In genomic region chr5:112720576-112720975, GRCh38 we compare ENCODE assay signal across 24 cellular contexts.
"Had no signal": no experiment of that assay in that cellular context is flagged by ENCODE, and none has a peak within 500 bp of the region (broad histone marks: within the 10 kb centered on the region; RNA-seq: fewer than 3 reads in every experiment).

No MANE protein-coding gene starts in this region.

- H3K4me3 ChIP-seq: body of pancreas, hepatocyte, left ventricle myocardium inferior, vagina had no signal

- H3K4me1 ChIP-seq: body of pancreas had no signal

- FAIRE-seq: colon, endothelial cell of umbilical vein, frontal cortex had no signal

- H3K4me3 Mint-ChIP-seq: activated CD4-positive, alpha-beta memory T cell treated with anti-CD3 and anti-CD28 coated beads, Interleukin-2, amount 10 ng/mL, durations not matched to agents 7 days and 5 days; activated T-cell treated with anti-CD3 and anti-CD28 coated beads, Interleukin-2, amount 50 U/mL, for 72 hours; mesothelial cell of epicardium; WTC11 had no signal

- H3K27ac ChIP-seq: body of pancreas, hepatocyte, left ventricle myocardium inferior, vagina had no signal

- H3K27ac Mint-ChIP-seq: activated CD4-positive, alpha-beta memory T cell treated with anti-CD3 and anti-CD28 coated beads, Interleukin-2, amount 10 ng/mL, durations not matched to agents 7 days and 5 days; activated T-cell treated with anti-CD3 and anti-CD28 coated beads, Interleukin-2, amount 50 U/mL, for 72 hours; mesothelial cell of epicardium; WTC11 had no signal

- H3K27me3 ChIP-seq: body of pancreas, hepatocyte, vagina had no signal

- H3K9me3 ChIP-seq: body of pancreas, left ventricle myocardium inferior, vagina had no signal

- ATAC-seq: activated T-cell treated with anti-CD3 and anti-CD28 coated beads, Interleukin-2, amount 50 U/mL, for 72 hours; body of pancreas; esophagus mucosa; naive thymus-derived CD8-positive, alpha-beta T cell; right cardiac atrium; WTC11 had no signal

- H3K36me3 Mint-ChIP-seq: WTC11 had no signal

- DNase-seq: activated CD4-positive, alpha-beta memory T cell treated with anti-CD3 and anti-CD28 coated beads, Interleukin-2, amount 10 ng/mL, durations not matched to agents 7 days and 5 days; activated effector memory CD4-positive, alpha-beta T cell treated with anti-CD3 and anti-CD28 coated beads, Interleukin-2, amount 50 U/mL, for 16 hours; activated naive CD4-positive, alpha-beta T cell treated with anti-CD3 and anti-CD28 coated beads, Interleukin-2, amount 50 U/mL, for 16 hours; activated T-cell treated with anti-CD3 and anti-CD28 coated beads, Interleukin-2, amount 50 U/mL, for 72 hours; anterior cingulate cortex; body of pancreas; effector memory CD4-positive, alpha-beta T cell; glutamatergic neuron; kidney glomerular epithelial cell; left ventricle myocardium inferior; naive thymus-derived CD8-positive, alpha-beta T cell; right cardiac atrium; stimulated activated CD4-positive, alpha-beta T cell treated with anti-CD3 and anti-CD28 coated beads, Interleukin-12 subunit alpha, Interleukin-12 subunit beta, amount 100 ng/mL, for 4 hours; T-helper 1 cell; T1000; trophoblast cell had no signal

- H3K27me3 Mint-ChIP-seq: activated CD4-positive, alpha-beta memory T cell treated with anti-CD3 and anti-CD28 coated beads, Interleukin-2, amount 10 ng/mL, durations not matched to agents 7 days and 5 days; naive thymus-derived CD8-positive, alpha-beta T cell had no signal

- H3K36me3 ChIP-seq: left ventricle myocardium inferior, vagina had no signal

- H3K9me3 Mint-ChIP-seq: activated CD4-positive, alpha-beta memory T cell treated with anti-CD3 and anti-CD28 coated beads, Interleukin-2, amount 10 ng/mL, durations not matched to agents 7 days and 5 days; activated T-cell treated with anti-CD3 and anti-CD28 coated beads, Interleukin-2, amount 50 U/mL, for 72 hours; WTC11 had no signal
